In genomic region chr3:133833880-133834620, GRCh38 we compare ENCODE assay signal across 17 cellular contexts.
"Had no signal": no experiment of that assay in that cellular context is flagged by ENCODE, and none has a peak within 500 bp of the region (broad histone marks: within the 10 kb centered on the region; RNA-seq: fewer than 3 reads in every experiment).

No MANE protein-coding gene starts in this region.

- H3K27me3 ChIP-seq: cardiac muscle cell, tibial nerve had no signal

- H3K9me3 ChIP-seq: lower lobe of right lung, tibial nerve had no signal

- DNase-seq: activated CD4-positive, alpha-beta T cell treated with anti-CD3 and anti-CD28 coated beads for 48 hours; activated CD4-positive, CD25-positive, alpha-beta regulatory T cell; activated effector memory CD4-positive, alpha-beta T cell treated with Interleukin-2 at 50 U/mL for 16 hours; activated T-cell treated with anti-CD3 and anti-CD28 coated beads, Interleukin-2, amount 50 U/mL, for 4 hours; effector memory CD8-positive, alpha-beta T cell; left colon; lower lobe of right lung; nephron progenitor cell; occipital lobe; stimulated activated CD4-positive, alpha-beta T cell treated with anti-CD3 and anti-CD28 coated beads, Interleukin-2, amount 100 ng/mL, for 24 hours; T-cell had no signal

- H3K4me3 ChIP-seq: cardiac muscle cell, lower lobe of right lung, tibial nerve had no signal

- H3K36me3 Mint-ChIP-seq: activated naive CD4-positive, alpha-beta T cell treated with anti-CD3 and anti-CD28 coated beads, Interleukin-2, amount 50 U/mL, for 24 hours; T-cell had no signal

- H3K4me3 Mint-ChIP-seq: activated CD4-positive, alpha-beta memory T cell treated with anti-CD3 and anti-CD28 coated beads, Interleukin-2, amount 10 ng/mL, durations not matched to agents 7 days and 5 days; activated naive CD4-positive, alpha-beta T cell treated with anti-CD3 and anti-CD28 coated beads, Interleukin-2, amount 50 U/mL, for 24 hours; activated T-cell treated with anti-CD3 and anti-CD28 coated beads, Interleukin-2, amount 50 U/mL, for 4 hours; effector memory CD8-positive, alpha-beta T cell; nephron progenitor cell; stimulated activated naive CD8-positive, alpha-beta T cell treated with anti-CD3 and anti-CD28 coated beads, Interleukin-15, Interleukin-2, amounts not matched to agents 100 ng/mL and 50 ng/mL, for 24 hours; T-cell had no signal

- H3K4me1 Mint-ChIP-seq: activated CD4-positive, alpha-beta memory T cell treated with anti-CD3 and anti-CD28 coated beads, Interleukin-2, amount 10 ng/mL, durations not matched to agents 7 days and 5 days; activated naive CD4-positive, alpha-beta T cell treated with anti-CD3 and anti-CD28 coated beads, Interleukin-2, amount 50 U/mL, for 24 hours; nephron progenitor cell; T-cell had no signal

- H3K27ac Mint-ChIP-seq: activated CD4-positive, alpha-beta memory T cell treated with anti-CD3 and anti-CD28 coated beads, Interleukin-2, amount 10 ng/mL, durations not matched to agents 7 days and 5 days; activated naive CD4-positive, alpha-beta T cell treated with anti-CD3 and anti-CD28 coated beads, Interleukin-2, amount 50 U/mL, for 24 hours; effector memory CD8-positive, alpha-beta T cell; nephron progenitor cell; progenitor cell of endocrine pancreas; stimulated activated naive CD8-positive, alpha-beta T cell treated with anti-CD3 and anti-CD28 coated beads, Interleukin-15, Interleukin-2, amounts not matched to agents 100 ng/mL and 50 ng/mL, for 24 hours; T-cell had no signal

- H3K36me3 ChIP-seq: cardiac muscle cell, lower lobe of right lung had no signal

- H3K4me1 ChIP-seq: lower lobe of right lung, tibial nerve had no signal

- ATAC-seq: effector memory CD8-positive, alpha-beta T cell; left colon; lower lobe of right lung; T-cell had no signal

- H3K9me3 Mint-ChIP-seq: activated CD4-positive, alpha-beta memory T cell treated with anti-CD3 and anti-CD28 coated beads, Interleukin-2, amount 10 ng/mL, durations not matched to agents 7 days and 5 days; activated naive CD4-positive, alpha-beta T cell treated with anti-CD3 and anti-CD28 coated beads, Interleukin-2, amount 50 U/mL, for 24 hours; activated T-cell treated with anti-CD3 and anti-CD28 coated beads, Interleukin-2, amount 50 U/mL, for 4 hours; effector memory CD8-positive, alpha-beta T cell; nephron progenitor cell; stimulated activated naive CD8-positive, alpha-beta T cell treated with anti-CD3 and anti-CD28 coated beads, Interleukin-15, Interleukin-2, amounts not matched to agents 100 ng/mL and 50 ng/mL, for 24 hours; T-cell had no signal

- H3K27ac ChIP-seq: cardiac muscle cell, lower lobe of right lung, tibial nerve had no signal
